8 cellular contexts compared by ENCODE assay signal in the genomic region with DNA sequence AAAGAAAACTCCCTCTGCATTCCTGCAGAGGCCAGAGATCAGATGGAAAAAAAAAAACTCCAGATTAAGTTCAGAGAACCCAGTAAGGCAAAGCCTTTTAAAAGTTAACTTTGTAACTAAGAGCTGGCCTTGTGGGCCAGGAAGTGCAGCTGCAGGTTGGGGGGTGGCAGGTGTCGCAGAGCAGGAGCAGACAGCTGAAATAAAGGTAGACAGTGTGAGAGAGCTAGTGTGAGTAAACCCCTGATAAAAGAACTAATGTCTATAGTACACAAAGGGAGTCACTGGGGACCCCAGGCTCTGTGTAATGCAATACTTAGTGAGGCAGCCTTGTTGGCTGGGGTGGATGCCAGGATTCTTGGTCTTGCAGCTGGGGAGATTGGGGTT. TPM values are rescaled to one million over a fixed set of nuclear protein-coding genes. Genes with fewer than 3 reads are reported as not detected.
DNase-seq lines count a peak whose midpoint lies in the region; ATAC-seq and TF ChIP-seq lines count a peak whose summit lies in the region.

No MANE protein-coding gene starts in this region.

- H3K27me3 ChIP-seq in ascending aorta (no peaks in the 10 kb centered on the region), stomach (no peaks in the 10 kb centered on the region), trophoblast cell (ENCODE audit: insufficient read depth, low read length) (no peaks in the 10 kb centered on the region)
- no peaks in the 10 kb centered on the region for H3K27me3 ChIP-seq in CD4-positive, alpha-beta T cell (ENCODE audit: control insufficient read depth, insufficient read depth, low read length)

- H2BK120ac ChIP-seq in trophoblast cell (ENCODE audit: insufficient read depth, low read length, poor library complexity): no peak overlapping the region

- no peaks in the 10 kb centered on the region for H3K36me3 ChIP-seq in ascending aorta
- H3K36me3 ChIP-seq in stomach: no peaks in the 10 kb centered on the region
- H3K36me3 ChIP-seq in trophoblast cell (ENCODE audit: control insufficient read depth in 1 of 2, insufficient read depth in 2 of 2, low read length in 2 of 2): no peaks in the 10 kb centered on the region

- H3K18ac ChIP-seq in trophoblast cell (ENCODE audit: low read length): no peak overlapping the region

- no peak for ATAC-seq in CD4-positive, alpha-beta T cell (ENCODE audit: poor library complexity)

- H3K4me1 Mint-ChIP-seq in Calu3 (ENCODE audit: low read depth, unreplicated experiment): peaks cover 65% of the 10 kb centered on the region
- peaks cover 19% of the 10 kb centered on the region for H3K4me1 Mint-ChIP-seq in CD4-positive, alpha-beta T cell (ENCODE audit: low read depth)

- CTCF ChIA-PET in Calu3 (lab: Charles Lee): interaction anchor here (0.6 to 3.7 kb wide), 13 partner anchors 12 to 139 kb away, joined by 3 to 38 read pairs (median 4); partner anchors contain the start of gene C15orf39
- CTCF ChIA-PET in CD4-positive, alpha-beta T cell (lab: Charles Lee): interaction anchor here (0.5 kb wide), 1 partner anchor 12 kb away, joined by 3 read pairs; no protein-coding TSS in a partner anchor

- 26 to 67% (median 40%) methylated on average over 1 of the region's 1 CpG for WGBS in stomach, 5 donors
- no CpG with 5 or more reads among the region's 1 CpG for WGBS in trophoblast cell (ENCODE audit: extremely low coverage, insufficient coverage, insufficient read length)

- H3K27ac ChIP-seq in ascending aorta (peak overlapping the region; percentile 74 to 77), stomach (peak overlapping the region in 1 of 5 donors; percentile 25), trophoblast cell (ENCODE audit: low read depth, low read length) (no peak overlapping the region)
- no peak overlapping the region for H3K27ac ChIP-seq in CD4-positive, alpha-beta T cell (ENCODE audit: low read depth, low read length)

- H3K9me3 ChIP-seq in ascending aorta (no peaks in the 10 kb centered on the region), stomach (no peaks in the 10 kb centered on the region), trophoblast cell (ENCODE audit: insufficient read depth, low read depth, low read length) (no peaks in the 10 kb centered on the region)
- no peaks in the 10 kb centered on the region for H3K9me3 ChIP-seq in CD4-positive, alpha-beta T cell (ENCODE audit: control insufficient read depth, low read length)

- H2BK12ac ChIP-seq in trophoblast cell (ENCODE audit: low read length): no peak overlapping the region

- no peaks in the 10 kb centered on the region for H3K79me1 ChIP-seq in trophoblast cell (ENCODE audit: low read length)

- H3K4me3 Mint-ChIP-seq in Calu3 (ENCODE audit: low read depth, unreplicated experiment): peak overlapping the region; percentile 58
- H3K4me3 Mint-ChIP-seq in CD4-positive, alpha-beta T cell: no peak overlapping the region

- no peak overlapping the region for H3K23ac ChIP-seq in trophoblast cell (ENCODE audit: low read length)

- H3K14ac ChIP-seq in trophoblast cell (ENCODE audit: low read length): no peak overlapping the region

- H4K12ac ChIP-seq in trophoblast cell (ENCODE audit: low read depth, low read length): no peak overlapping the region

- H3K27me3 Mint-ChIP-seq in Calu3 (ENCODE audit: unreplicated experiment): no peaks in the 10 kb centered on the region
- H3K27me3 Mint-ChIP-seq in CD4-positive, alpha-beta T cell: no peaks in the 10 kb centered on the region

- H3K4me3 ChIP-seq in ascending aorta (no peak overlapping the region), stomach (no peak overlapping the region), trophoblast cell (ENCODE audit: low read depth, low read length) (no peak overlapping the region)

- POLR2A ChIA-PET in CD4-positive, alpha-beta T cell (lab: Charles Lee): no interaction called here

- no peak for TF ChIP-seq CTCF in Calu3 (IDR thresholded peaks at IDR 0.05; ENCODE audit: unreplicated experiment)
- no peak for TF ChIP-seq CTCF in ascending aorta (IDR thresholded peaks at IDR 0.05)
- no peak for TF ChIP-seq CTCF in CD4-positive, alpha-beta T cell (IDR thresholded peaks at IDR 0.05)
- no peak for TF ChIP-seq CTCF in stomach (IDR thresholded peaks at IDR 0.05)

- H3K4ac ChIP-seq in trophoblast cell (ENCODE audit: low read depth, low read length): no peak overlapping the region

- no peak overlapping the region for H3K9ac ChIP-seq in trophoblast cell (ENCODE audit: low read length)

- H3K4me1 ChIP-seq in ascending aorta (peaks cover 0 to 33% of the 10 kb centered on the region in 2 donors), stomach (peaks cover 0 to 33% (median 13%) of the 10 kb centered on the region in 4 donors), trophoblast cell (ENCODE audit: control insufficient read depth in 1 of 2, insufficient read depth in 2 of 2, low read length in 2 of 2) (peaks cover 0 to 5% of the 10 kb centered on the region in 2 experiments)

- intact Hi-C loops in Calu3 (cut with micrococcal nuclease; ENCODE audit: unreplicated experiment) (loop anchor here (5.0 kb wide), 1 partner anchor 37 kb away; no protein-coding TSS in a partner anchor), ascending aorta (cut with DNase I) (no loop called here), stomach (cut with DNase I; ENCODE audit: low total_unique reads) (no loop called here)
- intact Hi-C loops in CD4-positive, alpha-beta T cell (cut with DNase I, micrococcal nuclease): no loop called here

- H4K8ac ChIP-seq in trophoblast cell (ENCODE audit: low read depth, low read length): no peak overlapping the region

- H3K9me3 Mint-ChIP-seq in Calu3 (ENCODE audit: low read depth, unreplicated experiment): no peaks in the 10 kb centered on the region
- H3K9me3 Mint-ChIP-seq in CD4-positive, alpha-beta T cell: peaks cover 2% of the 10 kb centered on the region

- H2BK5ac ChIP-seq in trophoblast cell (ENCODE audit: low read depth, low read length, poor library complexity): no peak overlapping the region

- no peaks in the 10 kb centered on the region for H3K79me2 ChIP-seq in trophoblast cell (ENCODE audit: control insufficient read depth, insufficient read depth, low read length, poor library complexity)

- BruUV-seq in Calu3 (replicated peaks; lab: Mats Ljungman, UMichigan): no TSS peak

- no peak overlapping the region for H2AFZ ChIP-seq in trophoblast cell (ENCODE audit: insufficient read depth, low read length, poor library complexity)

- DNase-seq in Calu3 (peak; percentile 66), NCI-H1436 treated with DMSO at 0.1 percent for 48 hours (lab: John Stamatoyannopoulos, UW) (peak; percentile 81), ascending aorta (ENCODE audit: low spot score in 2 of 2) (no peak), myocyte (ENCODE audit: low read depth) (peak; percentile 73), stomach (no peak), trophoblast cell (no peak)
- DNase-seq in CD4-positive, alpha-beta T cell: no peak
- no peak for DNase-seq in stimulated activated CD4-positive, alpha-beta T cell treated with anti-CD3 and anti-CD28 coated beads, Interleukin-4, amount 100 ng/mL, for 4 hours

- H3K27ac Mint-ChIP-seq in Calu3 (ENCODE audit: unreplicated experiment): peak overlapping the region; percentile 72
- no peak overlapping the region for H3K27ac Mint-ChIP-seq in CD4-positive, alpha-beta T cell

- H3K4me2 ChIP-seq in trophoblast cell (ENCODE audit: low read length): no peak overlapping the region

- no peak for TF ChIP-seq POLR2A in stomach (IDR thresholded peaks at IDR 0.05)

- no peak overlapping the region for H2AK5ac ChIP-seq in trophoblast cell (ENCODE audit: low read length)

- H3K36me3 Mint-ChIP-seq in Calu3 (ENCODE audit: insufficient read depth, unreplicated experiment): peaks cover 19% of the 10 kb centered on the region
- H3K36me3 Mint-ChIP-seq in CD4-positive, alpha-beta T cell (ENCODE audit: low read depth): no peaks in the 10 kb centered on the region

- no peak overlapping the region for H4K91ac ChIP-seq in trophoblast cell (ENCODE audit: low read depth, low read length)

- TF ChIP-seq EP300 in stomach (IDR thresholded peaks at IDR 0.05): no peak

RNA-seq across cellular contexts. Expression of gene PPCDC, which starts 42.1 kb away (rescaled TPM):
- total RNA-seq in Calu3 (2022): 23.4 and 24.4 TPM in 2 replicates
- 8.9 TPM for total RNA-seq in ascending aorta
- total RNA-seq in myocyte: 7.5 and 15.2 TPM in 2 replicates
- polyA plus RNA-seq in myocyte (2012): 8.4 TPM
- 1 to 10 TPM; 5.5 to 5.8 TPM for total RNA-seq in CD4-positive, alpha-beta T cell
- total RNA-seq in stomach: 10 to 100 TPM in 4 of 5 donors, 1 to 10 TPM in 1; 3.2 to 74.1 (median 35.7) TPM
- 10 to 100 TPM; 19.7 to 24.6 (median 21.0) TPM for polyA plus RNA-seq in stomach
- 5.5 and 5.9 TPM in 2 replicates for polyA plus RNA-seq in trophoblast cell (2013)

Comparison
In these comparisons a context has a peak if more than half of its experiments do, and no peak if none do; other contexts are left out.
1. DNase-seq: peak in Calu3 (single experiment), NCI-H1436 treated with DMSO at 0.1 percent for 48 hours (single experiment) and myocyte (single experiment); none in ascending aorta (0 of 2), CD4-positive, alpha-beta T cell (0 of 10), stimulated activated CD4-positive, alpha-beta T cell treated with anti-CD3 and anti-CD28 coated beads, Interleukin-4, amount 100 ng/mL, for 4 hours (0 of 2), stomach (single experiment) and trophoblast cell (0 of 2).
2. H3K27ac ChIP-seq: peak in ascending aorta (2 of 2); none in CD4-positive, alpha-beta T cell (single experiment) and trophoblast cell (single experiment).